Comparison of ENCODE assay signal across 12 cellular contexts in the genomic region with DNA sequence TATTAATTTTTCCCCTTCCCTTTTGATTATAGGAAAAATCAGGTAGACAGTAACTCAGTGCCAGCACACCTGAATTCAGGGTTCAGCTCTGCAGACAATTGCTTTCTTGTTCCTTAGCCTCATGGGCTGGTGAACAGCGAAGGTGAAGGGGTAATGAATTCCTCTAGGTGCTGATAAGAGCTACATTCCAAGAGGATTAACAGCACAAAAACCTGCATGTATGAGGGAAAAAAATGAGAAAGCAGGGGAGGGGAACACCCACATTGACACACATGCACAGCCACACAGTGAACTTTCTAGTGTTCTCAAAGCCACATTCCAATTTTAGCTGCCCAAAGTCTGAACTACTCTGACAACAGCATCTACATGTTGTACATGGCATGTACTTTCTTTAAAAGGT. TPM values are rescaled to one million over a fixed set of nuclear protein-coding genes. Genes with fewer than 3 reads are reported as not detected.
DNase-seq lines count a peak whose midpoint lies in the region; ATAC-seq, FAIRE-seq and TF ChIP-seq lines count a peak whose summit lies in the region.
"Had no signal": no experiment of that assay in that cellular context is flagged by ENCODE, and none has a peak within 500 bp of the region (broad histone marks: within the 10 kb centered on the region; RNA-seq: fewer than 3 reads in every experiment).

No MANE protein-coding gene starts in this region.

- no peak overlapping the region for H3K4me3 Mint-ChIP-seq in T-helper 2 cell treated with Interferon-gamma antibody and Interleukin-4, amounts not matched to agents 5 μg/mL and 100 μg/mL, for 36 hours
- H3K4me3 Mint-ChIP-seq: activated naive CD8-positive, alpha-beta T cell; naive thymus-derived CD4-positive, alpha-beta T cell had no signal

- peaks cover 0 to 11% (median 0%) of the 10 kb centered on the region in 3 donors for H3K4me1 ChIP-seq in pancreas
- H3K4me1 ChIP-seq in prostate gland (replicated peaks): no peaks in the 10 kb centered on the region

- intact Hi-C loops in pancreas (cut with DNase I): no loop called here
- intact Hi-C loops in prostate gland (cut with DNase I): no loop called here

- H3K9me3 ChIP-seq in pancreas (no peaks in the 10 kb centered on the region), prostate gland (no peaks in the 10 kb centered on the region)

- DNase-seq in AG10803 (ENCODE audit: low read depth): peak; percentile 80
- peak; percentile 78 for DNase-seq in RCC 7860 (ENCODE audit: low spot score)
- DNase-seq in fibroblast of pulmonary artery (ENCODE audit: low read depth): peak; percentile 73
- no peak for DNase-seq in pancreas
- no peak for DNase-seq in T-helper 2 cell treated with Interferon-gamma antibody and Interleukin-4, amounts not matched to agents 5 μg/mL and 100 μg/mL, for 36 hours (ENCODE audit: low spot score)
- DNase-seq in prostate gland (ENCODE audit: low spot score): no peak
- DNase-seq: MV-4-11; naive thymus-derived CD4-positive, alpha-beta T cell; OCI-M1 had no signal

- no peaks in the 10 kb centered on the region for H3K27me3 Mint-ChIP-seq in T-helper 2 cell treated with Interferon-gamma antibody and Interleukin-4, amounts not matched to agents 5 μg/mL and 100 μg/mL, for 36 hours (ENCODE audit: low read depth)
- H3K27me3 Mint-ChIP-seq: activated naive CD8-positive, alpha-beta T cell; naive thymus-derived CD4-positive, alpha-beta T cell had no signal

- TF ChIP-seq POLR2A in prostate gland (IDR thresholded peaks at IDR 0.05): no peak

- H3K9me3 Mint-ChIP-seq in T-helper 2 cell treated with Interferon-gamma antibody and Interleukin-4, amounts not matched to agents 5 μg/mL and 100 μg/mL, for 36 hours: no peaks in the 10 kb centered on the region

- WGBS in pancreas, 2 donors: 56 to 67% methylated on average over 1 of the region's 1 CpG
- 48% methylated on average over 1 of the region's 1 CpG for WGBS in prostate gland

- peak overlapping the region in 2 of 4 donors; percentile 10 to 41 for H3K27ac ChIP-seq in pancreas
- H3K27ac ChIP-seq in prostate gland: peak overlapping the region in 1 of 2 donors; percentile 61

- FAIRE-seq in RCC 7860 (lab: Jason Lieb, UNC): peak; percentile 80
- FAIRE-seq in pancreas (lab: Jason Lieb, UNC): no peak

- peaks cover 4% of the 10 kb centered on the region for H3K36me3 Mint-ChIP-seq in T-helper 2 cell treated with Interferon-gamma antibody and Interleukin-4, amounts not matched to agents 5 μg/mL and 100 μg/mL, for 36 hours (ENCODE audit: low read depth)

- H3K4me3 ChIP-seq in AG10803 (ENCODE audit: low read length) (no peak overlapping the region), fibroblast of pulmonary artery (replicated peaks; ENCODE audit: low read depth, low read length) (no peak overlapping the region), pancreas (no peak overlapping the region), prostate gland (no peak overlapping the region)

- TF ChIP-seq CTCF in AG10803 (conservative IDR thresholded peaks at IDR 0.05; ENCODE audit: low read length) (no peak), fibroblast of pulmonary artery (IDR thresholded peaks at IDR 0.05; ENCODE audit: low read length, missing control alignments) (no peak), pancreas (IDR thresholded peaks at IDR 0.05) (no peak), prostate gland (IDR thresholded peaks at IDR 0.05) (no peak)

- H3K27me3 ChIP-seq in pancreas: no peaks in the 10 kb centered on the region
- H3K27me3 ChIP-seq in prostate gland (replicated peaks; ENCODE audit: insufficient read depth): no peaks in the 10 kb centered on the region

- no peaks in the 10 kb centered on the region for H3K4me1 Mint-ChIP-seq in T-helper 2 cell treated with Interferon-gamma antibody and Interleukin-4, amounts not matched to agents 5 μg/mL and 100 μg/mL, for 36 hours (ENCODE audit: low read depth)

- peak; percentile 53 to 73 (median 71) for ATAC-seq in pancreas
- ATAC-seq in HG02938 (IDR thresholded peaks at IDR 0.05; ENCODE audit: unreplicated experiment): no peak
- ATAC-seq in GM21381 (IDR thresholded peaks at IDR 0.05; ENCODE audit: unreplicated experiment): no peak
- ATAC-seq: naive thymus-derived CD4-positive, alpha-beta T cell had no signal

- no peak overlapping the region for H3K27ac Mint-ChIP-seq in T-helper 2 cell treated with Interferon-gamma antibody and Interleukin-4, amounts not matched to agents 5 μg/mL and 100 μg/mL, for 36 hours
- H3K27ac Mint-ChIP-seq: activated naive CD8-positive, alpha-beta T cell; naive thymus-derived CD4-positive, alpha-beta T cell had no signal

- H3K36me3 ChIP-seq in pancreas (no peaks in the 10 kb centered on the region), prostate gland (no peaks in the 10 kb centered on the region)

RNA-seq across cellular contexts. Expression of a gene that starts 46.1 kb away (rescaled TPM):
- 10 to 100 TPM; 28.8 to 87.0 (median 40.8) TPM for total RNA-seq in pancreas
- polyA plus RNA-seq in pancreas: 10 to 100 TPM; 29.0 to 53.8 TPM
- 10 to 100 TPM; 77.4 to 88.7 TPM for total RNA-seq in prostate gland

Comparison
In these comparisons a context has a peak if more than half of its experiments do, and no peak if none do; other contexts are left out.
1. DNase-seq: peak in AG10803 (single experiment), RCC 7860 (single experiment) and fibroblast of pulmonary artery (single experiment); none in pancreas (0 of 6), T-helper 2 cell treated with Interferon-gamma antibody and Interleukin-4, amounts not matched to agents 5 μg/mL and 100 μg/mL, for 36 hours (single experiment) and prostate gland (single experiment).
2. ATAC-seq: peak in pancreas (4 of 4); none in HG02938 (single experiment) and GM21381 (single experiment).